Comparison of ENCODE assay signal across 1 cellular context in genomic region chr12:33438025-33438772, GRCh38.
A peak's percentile ranks its signal among the peaks of the same experiment; 100 is the strongest.
TF ChIP-seq lines count a peak whose summit lies in the region.

No MANE protein-coding gene starts in this region.

TF ChIP-seq in K562, 482 proteins besides CTCF, POLR2A, EP300 and RAD21 (continued from another document):
- TF ChIP-seq E2F6 (IDR thresholded peaks at IDR 0.05; ENCODE audit: borderline replicate concordance in 1 of 2, extremely low read depth in 1 of 2, insufficient read depth in 1 of 2, insufficient read length in 1 of 2, low read depth in 1 of 2, low read length in 1 of 2, poor library complexity in 1 of 2, severe bottlenecking in 1 of 2) (peak; percentile 30 to 40), CBFA2T3 (IDR thresholded peaks at IDR 0.05) (no peak), DIDO1 (tag; IDR thresholded peaks at IDR 0.05; ENCODE audit: low read depth) (0 out of 2 replicates have a peak, but pooled peaks have one; percentile 5), YY1 (IDR thresholded peaks at IDR 0.05; ENCODE audit: borderline replicate concordance in 1 of 3, control insufficient read depth in 1 of 3, extremely low read depth in 1 of 3, insufficient read depth in 3 of 3, insufficient read length in 1 of 3, insufficient replicate concordance in 2 of 3, low read depth in 1 of 3, low read length in 2 of 3) (peak in 1 of 3 experiments; percentile 37), SIX5 (IDR thresholded peaks at IDR 0.05; ENCODE audit: borderline replicate concordance in 1 of 2, insufficient read depth in 1 of 2, low read depth in 1 of 2, low read length in 2 of 2) (no peak), STAG1 (CRISPR knock-in tag; IDR thresholded peaks at IDR 0.05; ENCODE audit: borderline replicate concordance) (no peak), BRD4 (IDR thresholded peaks at IDR 0.05) (peak; percentile 45; the same call in 1 of the 2 replicates), MECOM (CRISPR knock-in tag; IDR thresholded peaks at IDR 0.05) (no peak), HINFP (tag; conservative IDR thresholded peaks at IDR 0.05; ENCODE audit: low read depth) (no peak), ESRRA (IDR thresholded peaks at IDR 0.05; ENCODE audit: borderline replicate concordance, low read depth) (no peak), THRB (CRISPR knock-in tag; conservative IDR thresholded peaks at IDR 0.05) (no peak), KDM1A (IDR thresholded peaks at IDR 0.05) (no peak), MED1 (CRISPR knock-in tag; IDR thresholded peaks at IDR 0.05; ENCODE audit: borderline replicate concordance) (no peak), ZBTB49 (CRISPR knock-in tag; IDR thresholded peaks at IDR 0.05; ENCODE audit: borderline replicate concordance) (no peak), SREBF1 (IDR thresholded peaks at IDR 0.05; ENCODE audit: borderline replicate concordance, low read depth, low read length) (no peak), MLLT1 (IDR thresholded peaks at IDR 0.05) (no peak), ZNF830 (CRISPR knock-in tag; IDR thresholded peaks at IDR 0.05) (no peak), ZNF274 (IDR thresholded peaks at IDR 0.05; ENCODE audit: borderline replicate concordance, low read depth, low read length) (no peak), ZNF75A (CRISPR knock-in tag; IDR thresholded peaks at IDR 0.05) (no peak), NCOA1 (IDR thresholded peaks at IDR 0.05; ENCODE audit: low read depth) (0 out of 2 replicates have a peak, but pooled peaks have one; percentile 1), ZNF644 (tag; IDR thresholded peaks at IDR 0.05; ENCODE audit: low read depth) (no peak), KLF10 (CRISPR knock-in tag; IDR thresholded peaks at IDR 0.05) (no peak), ZSCAN29 (IDR thresholded peaks at IDR 0.05) (no peak), ZNF174 (CRISPR knock-in tag; IDR thresholded peaks at IDR 0.05) (no peak), TEAD4 (IDR thresholded peaks at IDR 0.05; ENCODE audit: low read length) (no peak), TEAD4 (CRISPR knock-in tag; IDR thresholded peaks at IDR 0.05; ENCODE audit: borderline replicate concordance) (no peak), IRF9 (tag; IDR thresholded peaks at IDR 0.05) (no peak)
